15 cellular contexts compared by ENCODE assay signal in the genomic region with DNA sequence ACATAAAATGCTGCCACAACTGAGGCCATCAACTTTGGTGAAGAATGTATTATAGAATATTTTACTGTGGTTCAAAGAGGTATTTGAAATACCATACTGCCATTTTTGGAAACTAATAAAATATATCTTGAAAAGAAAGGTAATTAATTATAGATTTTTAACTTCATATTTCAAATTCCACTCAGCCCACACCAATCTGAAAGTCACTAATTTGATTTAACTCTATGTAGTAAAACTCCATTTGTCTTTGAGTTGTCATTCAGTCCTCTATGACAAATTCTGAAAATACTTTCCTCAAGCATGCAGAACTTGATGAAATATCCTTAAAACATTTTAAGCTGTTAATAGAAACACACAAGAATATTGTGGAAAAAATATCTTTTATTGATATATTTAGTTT.
"Had no signal": no experiment of that assay in that cellular context is flagged by ENCODE, and none has a peak within 500 bp of the region (broad histone marks: within the 10 kb centered on the region; RNA-seq: fewer than 3 reads in every experiment).

No MANE protein-coding gene starts in this region.

- H3K27ac Mint-ChIP-seq: nephron progenitor cell; stimulated activated naive CD8-positive, alpha-beta T cell treated with anti-CD3 and anti-CD28 coated beads, Interleukin-15, amount 100 ng/mL, for 72 hours had no signal

- H3K27me3 Mint-ChIP-seq: brain had no signal

- H3K4me3 Mint-ChIP-seq: brain; nephron progenitor cell; stimulated activated naive CD8-positive, alpha-beta T cell treated with anti-CD3 and anti-CD28 coated beads, Interleukin-15, amount 100 ng/mL, for 72 hours had no signal

- H3K27me3 ChIP-seq: esophagus muscularis mucosa, heart right ventricle had no signal

- H3K27ac ChIP-seq: esophagus muscularis mucosa, left ventricle myocardium inferior, thoracic aorta had no signal

- ATAC-seq: heart right ventricle; stimulated activated naive CD8-positive, alpha-beta T cell treated with anti-CD3 and anti-CD28 coated beads, Interleukin-15, amount 100 ng/mL, for 72 hours had no signal

- DNase-seq: activated CD4-positive, alpha-beta T cell treated with anti-CD3 and anti-CD28 coated beads for 48 hours; activated naive CD4-positive, alpha-beta T cell treated with Interleukin-2 at 50 U/mL for 16 hours; cerebellar nuclear complex; heart right ventricle; islet precursor cell; left ventricle myocardium inferior; mesendoderm; nephron progenitor cell; stimulated activated CD4-positive, alpha-beta T cell treated with anti-CD3 and anti-CD28 coated beads, Interleukin-4, amount 100 ng/mL, for 4 hours; stimulated activated naive CD8-positive, alpha-beta T cell treated with anti-CD3 and anti-CD28 coated beads, Interleukin-15, amount 100 ng/mL, for 72 hours had no signal

- H3K36me3 ChIP-seq: esophagus muscularis mucosa, heart right ventricle, left ventricle myocardium inferior, thoracic aorta had no signal

- H3K36me3 Mint-ChIP-seq: brain had no signal

- FAIRE-seq: endometrium had no signal

- H3K9me3 ChIP-seq: esophagus muscularis mucosa, heart right ventricle, left ventricle myocardium inferior, thoracic aorta had no signal

- H3K4me3 ChIP-seq: esophagus muscularis mucosa, heart right ventricle, left ventricle myocardium inferior, skin epidermis, thoracic aorta had no signal
